ENCODE assay signal across 15 cellular contexts in genomic region chr12:121299662-121300061, GRCh38.
"Had no signal": no experiment of that assay in that cellular context is flagged by ENCODE, and none has a peak within 500 bp of the region (broad histone marks: within the 10 kb centered on the region; RNA-seq: fewer than 3 reads in every experiment).

No MANE protein-coding gene starts in this region.

- H3K27ac ChIP-seq: gastroesophageal sphincter, heart right ventricle, parathyroid adenoma, tibial artery had no signal

- H3K9me3 Mint-ChIP-seq: activated naive CD4-positive, alpha-beta T cell treated with anti-CD3 and anti-CD28 coated beads for 36 hours; activated T-helper 2 cell treated with anti-CD3 and anti-CD28 coated beads, Interferon-gamma antibody, Interleukin-2, Interleukin-4, amounts not matched to agents 10 μg/mL and 5 μg/mL and 100 μg/mL, durations not matched to agents 14 hours and 24 hours and 36 hours; naive thymus-derived CD4-positive, alpha-beta T cell; stimulated activated memory B cell treated with anti-CD40 and anti-IgM and Interleukin-4, amounts not matched to agents 10 μg/mL and 1 μg/mL and 100 μg/mL, for 72 hours; T-helper 2 cell treated with Interferon-gamma antibody and Interleukin-4, amounts not matched to agents 5 μg/mL and 100 μg/mL, for 36 hours had no signal

- H3K27me3 Mint-ChIP-seq: stimulated activated memory B cell treated with anti-CD40 and anti-IgM and Interleukin-4, amounts not matched to agents 10 μg/mL and 1 μg/mL and 100 μg/mL, for 72 hours had no signal

- H3K36me3 ChIP-seq: gastroesophageal sphincter, heart right ventricle, tibial artery had no signal

- H3K36me3 Mint-ChIP-seq: stimulated activated memory B cell treated with anti-CD40 and anti-IgM and Interleukin-4, amounts not matched to agents 10 μg/mL and 1 μg/mL and 100 μg/mL, for 72 hours had no signal

- ATAC-seq: gastroesophageal sphincter; heart right ventricle; naive thymus-derived CD4-positive, alpha-beta T cell; stimulated activated memory B cell treated with anti-CD40 and anti-IgM and Interleukin-4, amounts not matched to agents 10 μg/mL and 1 μg/mL and 100 μg/mL, for 72 hours had no signal

- H3K4me1 ChIP-seq: parathyroid adenoma had no signal

- H3K27ac Mint-ChIP-seq: activated naive CD4-positive, alpha-beta T cell treated with anti-CD3 and anti-CD28 coated beads for 36 hours; activated T-helper 2 cell treated with anti-CD3 and anti-CD28 coated beads, Interferon-gamma antibody, Interleukin-2, Interleukin-4, amounts not matched to agents 10 μg/mL and 5 μg/mL and 100 μg/mL, durations not matched to agents 14 hours and 24 hours and 36 hours; stimulated activated memory B cell treated with anti-CD40 and anti-IgM and Interleukin-4, amounts not matched to agents 10 μg/mL and 1 μg/mL and 100 μg/mL, for 72 hours; T-helper 2 cell treated with Interferon-gamma antibody and Interleukin-4, amounts not matched to agents 5 μg/mL and 100 μg/mL, for 36 hours had no signal

- DNase-seq: activated CD4-positive, alpha-beta T cell treated with anti-CD3 and anti-CD28 coated beads for 1 hour; activated CD4-positive, alpha-beta T cell treated with anti-CD3 and anti-CD28 coated beads, Interleukin-2, amount 50 U/mL, for 4 hours; activated naive CD4-positive, alpha-beta T cell treated with anti-CD3 and anti-CD28 coated beads for 36 hours; activated T-cell treated with anti-CD3 and anti-CD28 coated beads for 4 hours; heart right ventricle; islet precursor cell; mammary epithelial cell; mucosa of descending colon; naive thymus-derived CD4-positive, alpha-beta T cell; tibial artery had no signal

- H3K4me3 ChIP-seq: gastroesophageal sphincter, heart right ventricle, mucosa of descending colon, tibial artery had no signal

- H3K9me3 ChIP-seq: gastroesophageal sphincter, heart right ventricle, mucosa of descending colon, tibial artery had no signal

- H2AFZ ChIP-seq: parathyroid adenoma had no signal

- H3K27me3 ChIP-seq: gastroesophageal sphincter, heart right ventricle, tibial artery had no signal

- H3K4me3 Mint-ChIP-seq: activated naive CD4-positive, alpha-beta T cell treated with anti-CD3 and anti-CD28 coated beads for 36 hours; stimulated activated memory B cell treated with anti-CD40 and anti-IgM and Interleukin-4, amounts not matched to agents 10 μg/mL and 1 μg/mL and 100 μg/mL, for 72 hours; T-helper 2 cell treated with Interferon-gamma antibody and Interleukin-4, amounts not matched to agents 5 μg/mL and 100 μg/mL, for 36 hours had no signal
